Comparison of ENCODE assay signal across 15 cellular contexts in genomic region chr1:70819785-70820184, GRCh38.
DNase-seq lines count a peak whose midpoint lies in the region; ATAC-seq and TF ChIP-seq lines count a peak whose summit lies in the region.
"Had no signal": no experiment of that assay in that cellular context is flagged by ENCODE, and none has a peak within 500 bp of the region (broad histone marks: within the 10 kb centered on the region; RNA-seq: fewer than 3 reads in every experiment).

No MANE protein-coding gene starts in this region.

- no peak for DNase-seq in left ventricle myocardium inferior
- no peak for DNase-seq in Right ventricle myocardium inferior (ENCODE audit: missing footprints)
- peak; percentile 66 for DNase-seq in M059J (ENCODE audit: low read depth)
- no peak for DNase-seq in uterus
- DNase-seq in COR-L47 (lab: John Stamatoyannopoulos, UW), result no peak
- no peak for DNase-seq in sigmoid colon
- DNase-seq: CD8-positive, alpha-beta memory T cell; DMS53; GF-D8; HCEC 1CT; HFFc6 had no signal

- H3K36me3 ChIP-seq in left ventricle myocardium inferior (no peaks in the 10 kb centered on the region), uterus (no peaks in the 10 kb centered on the region), sigmoid colon (no peaks in the 10 kb centered on the region)
- H3K36me3 ChIP-seq: BLaER1 had no signal

- H3K9me3 ChIP-seq in left ventricle myocardium inferior (replicated peaks) (no peaks in the 10 kb centered on the region), uterus (no peaks in the 10 kb centered on the region), sigmoid colon (no peaks in the 10 kb centered on the region)
- H3K9me3 ChIP-seq: A549, BLaER1 had no signal

- TF ChIP-seq EP300 in sigmoid colon (IDR thresholded peaks at IDR 0.05), result no peak

- intact Hi-C loops in left ventricle myocardium inferior (cut with micrococcal nuclease) (no loop called here), Right ventricle myocardium inferior (cut with DNase I) (loop anchor here (10.0 kb wide), 1 partner anchor 205 kb away; no protein-coding TSS in a partner anchor), uterus (cut with DNase I; ENCODE audit: low total_unique reads) (no loop called here), sigmoid colon (cut with DNase I) (no loop called here)

- no peak for ATAC-seq in Right ventricle myocardium inferior
- ATAC-seq: A549 had no signal

- TF ChIP-seq POLR2A in uterus (IDR thresholded peaks at IDR 0.05) (no peak), sigmoid colon (IDR thresholded peaks at IDR 0.05) (no peak)

- H3K27me3 ChIP-seq in left ventricle myocardium inferior (ENCODE audit: low read depth), result no peaks in the 10 kb centered on the region
- H3K27me3 ChIP-seq in uterus, result no peaks in the 10 kb centered on the region
- H3K27me3 ChIP-seq in sigmoid colon, result no peaks in the 10 kb centered on the region
- H3K27me3 ChIP-seq: BLaER1 had no signal

- peaks cover 14% of the 10 kb centered on the region for H3K4me1 ChIP-seq in left ventricle myocardium inferior
- peaks cover 0 to 5% of the 10 kb centered on the region in 2 donors for H3K4me1 ChIP-seq in uterus
- H3K4me1 ChIP-seq in sigmoid colon, result no peaks in the 10 kb centered on the region
- H3K4me1 ChIP-seq: A549, BLaER1 had no signal

- no peak for TF ChIP-seq CTCF in left ventricle myocardium inferior (IDR thresholded peaks at IDR 0.05; ENCODE audit: borderline replicate concordance)
- no peak for TF ChIP-seq CTCF in VCaP (conservative IDR thresholded peaks at IDR 0.05)
- no peak for TF ChIP-seq CTCF in uterus (IDR thresholded peaks at IDR 0.05)
- TF ChIP-seq CTCF in sigmoid colon (IDR thresholded peaks at IDR 0.05), result no peak

- H3K27ac ChIP-seq in left ventricle myocardium inferior (replicated peaks) (peak overlapping the region; percentile 12), VCaP (peak overlapping the region; percentile 18; the same call in 1 of the 2 replicates), uterus (peak overlapping the region; percentile 8 to 24), sigmoid colon (no peak overlapping the region)
- H3K27ac ChIP-seq: A549, BLaER1, HL-60 had no signal

- no peak overlapping the region for H3K4me3 ChIP-seq in left ventricle myocardium inferior
- H3K4me3 ChIP-seq in uterus, result no peak overlapping the region
- no peak overlapping the region for H3K4me3 ChIP-seq in sigmoid colon
- H3K4me3 ChIP-seq: A549, BLaER1 had no signal

Comparison
In these comparisons a context has a peak if more than half of its experiments do, and no peak if none do; other contexts are left out.
1. H3K27ac ChIP-seq: peak in left ventricle myocardium inferior (single experiment), VCaP (single experiment) and uterus (2 of 2); none in sigmoid colon (0 of 4).